Comparison of ENCODE assay signal across 11 cellular contexts in genomic region chr2:234564719-234565118, GRCh38.
DNase-seq lines count a peak whose midpoint lies in the region; ATAC-seq and TF ChIP-seq lines count a peak whose summit lies in the region.
"Had no signal": no experiment of that assay in that cellular context is flagged by ENCODE, and none has a peak within 500 bp of the region (broad histone marks: within the 10 kb centered on the region; RNA-seq: fewer than 3 reads in every experiment).

No MANE protein-coding gene starts in this region.

- CTCF ChIA-PET in RWPE1 (lab: Yijun Ruan, JAX), result interaction anchor here (0.6 to 1.1 kb wide), 7 partner anchors 20 to 1031 kb away, joined by 3 to 8 read pairs (median 4); no protein-coding TSS in a partner anchor

- H3K27ac ChIP-seq in RWPE1, result no peak overlapping the region
- H3K27ac ChIP-seq: HL-60 had no signal

- ATAC-seq in GM18517 (IDR thresholded peaks at IDR 0.05; ENCODE audit: unreplicated experiment), result no peak
- ATAC-seq in GM21423 (IDR thresholded peaks at IDR 0.05; ENCODE audit: unreplicated experiment), result no peak

- POLR2A ChIA-PET in RWPE1 (lab: Yijun Ruan, JAX; ENCODE audit: low non-redundant PET), result no interaction called here

- TF ChIP-seq CTCF in RWPE1 (conservative IDR thresholded peaks at IDR 0.05; ENCODE audit: low read depth), result 0 out of 2 replicates have a peak, but pooled peaks have one; percentile 8

- DNase-seq in AG08396 (ENCODE audit: low spot score) (peak; percentile 62), LHCN-M2 (ENCODE audit: low read depth) (peak; percentile 39), RWPE1 (ENCODE audit: low spot score) (no peak), hepatic stellate cell (ENCODE audit: low spot score) (peak; percentile 48), SHP77 (lab: John Stamatoyannopoulos, UW) (no peak), cerebellar cortex (ENCODE audit: low spot score) (no peak)
- DNase-seq: effector CD4-positive, alpha-beta T cell; SHP77 treated with DMSO at 0.1 percent for 48 hours had no signal

Comparison
In these comparisons a context has a peak if more than half of its experiments do, and no peak if none do; other contexts are left out.
1. DNase-seq: peak in AG08396 (single experiment), LHCN-M2 (single experiment) and hepatic stellate cell (single experiment); none in RWPE1 (single experiment), SHP77 (0 of 2) and cerebellar cortex (single experiment).